In the genomic region with DNA sequence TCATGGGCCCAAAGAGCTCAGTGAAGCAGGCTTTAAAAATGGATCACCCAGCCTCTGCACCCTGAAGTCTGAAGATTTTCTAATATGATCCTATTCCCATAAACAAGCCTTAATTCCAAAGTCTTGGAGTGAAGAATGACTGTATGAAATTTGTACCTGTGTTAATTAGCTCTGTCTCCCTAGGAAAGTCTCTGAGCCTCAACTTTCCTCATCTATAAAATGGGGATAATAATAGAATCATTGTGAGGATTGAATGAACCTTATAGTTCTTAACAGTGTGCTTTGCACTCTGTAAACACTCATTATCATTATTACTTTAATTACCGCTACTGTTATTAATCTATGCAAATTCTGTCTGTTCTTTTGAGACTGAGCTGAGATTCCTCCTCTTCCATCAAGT, we compare ENCODE assay signal across 35 cellular contexts.
"Had no signal": no experiment of that assay in that cellular context is flagged by ENCODE, and none has a peak within 500 bp of the region (broad histone marks: within the 10 kb centered on the region; RNA-seq: fewer than 3 reads in every experiment).

No MANE protein-coding gene starts in this region.

- H3K27me3 ChIP-seq: MG63 had no signal

- H3K9me3 ChIP-seq: MG63 had no signal

- DNase-seq: Karpas-422, Kasumi-1, MG63, MM.1S, MV-4-11, NCI-H1048, NCI-H1092, NCI-H1092 treated with DMSO at 0.1 percent for 48 hours, NCI-H1105, NCI-H1105 treated with DMSO at 0.1 percent for 48 hours, NCI-H1417, NCI-H1417 treated with DMSO at 0.1 percent for 48 hours, NCI-H1436, NCI-H1436 treated with DMSO at 0.1 percent for 48 hours, NCI-H146, NCI-H1694, NCI-H1694 treated with DMSO at 0.1 percent for 48 hours, NCI-H187, NCI-H187 treated with DMSO at 0.1 percent for 48 hours, NCI-H1930, NCI-H2029, NCI-H2029 treated with DMSO at 0.1 percent for 48 hours, NCI-H2081, NCI-H2081 treated with DMSO at 0.1 percent for 48 hours, NCI-H2107, NCI-H2171, NCI-H2171 treated with DMSO at 0.1 percent for 48 hours, NCI-H2227 treated with DMSO at 0.1 percent for 48 hours, NCI-H226, NCI-H345, NCI-H446, NCI-H446 treated with DMSO at 0.1 percent for 48 hours, NCI-H510A, NCI-H510A treated with DMSO at 0.1 percent for 48 hours, NCI-H524 had no signal

- H3K4me3 ChIP-seq: MG63 had no signal

- H3K36me3 ChIP-seq: MG63 had no signal
